20 cellular contexts compared by ENCODE assay signal in genomic region chr2:119005565-119005964, GRCh38.
"Had no signal": no experiment of that assay in that cellular context is flagged by ENCODE, and none has a peak within 500 bp of the region (broad histone marks: within the 10 kb centered on the region; RNA-seq: fewer than 3 reads in every experiment).

No MANE protein-coding gene starts in this region.

- H3K4me1 ChIP-seq: esophagus squamous epithelium, gastrocnemius medialis, tibial nerve had no signal

- H3K4me3 ChIP-seq: coronary artery, esophagus squamous epithelium, gastrocnemius medialis, ovary, tibial nerve had no signal

- H3K36me3 ChIP-seq: esophagus squamous epithelium, gastrocnemius medialis, ovary, tibial nerve had no signal

- H3K9me3 Mint-ChIP-seq: activated naive CD4-positive, alpha-beta T cell treated with anti-CD3 and anti-CD28 coated beads, Interleukin-2, amount 10 ng/mL, durations not matched to agents 7 days and 5 days; natural killer cell had no signal

- H3K4me3 Mint-ChIP-seq: activated naive CD4-positive, alpha-beta T cell treated with anti-CD3 and anti-CD28 coated beads, Interleukin-2, amount 10 ng/mL, durations not matched to agents 7 days and 5 days; activated T-cell treated with anti-CD3 and anti-CD28 coated beads, Interleukin-2, amount 50 U/mL, for 72 hours; endodermal cell; mesothelial cell of epicardium; natural killer cell; stimulated activated naive CD8-positive, alpha-beta T cell treated with anti-CD3 and anti-CD28 coated beads, Interleukin-15, Interleukin-2, amounts not matched to agents 100 ng/mL and 50 ng/mL, for 24 hours had no signal

- H3K27me3 ChIP-seq: gastrocnemius medialis, ovary had no signal

- ATAC-seq: activated T-cell treated with anti-CD3 and anti-CD28 coated beads, Interleukin-2, amount 50 U/mL, for 72 hours; gastrocnemius medialis; left ventricle myocardium superior; natural killer cell; right cardiac atrium had no signal

- H3K4me1 Mint-ChIP-seq: activated naive CD4-positive, alpha-beta T cell treated with anti-CD3 and anti-CD28 coated beads, Interleukin-2, amount 10 ng/mL, durations not matched to agents 7 days and 5 days; endodermal cell; mesothelial cell of epicardium; natural killer cell had no signal

- H3K27ac ChIP-seq: coronary artery, esophagus squamous epithelium, gastrocnemius medialis, ovary, tibial nerve had no signal

- DNase-seq: activated CD4-positive, alpha-beta T cell treated with anti-CD3 and anti-CD28 coated beads for 1 hour; activated effector memory CD4-positive, alpha-beta T cell treated with anti-CD3 and anti-CD28 coated beads, Interleukin-2, amount 50 U/mL, for 16 hours; activated naive CD4-positive, alpha-beta T cell treated with anti-CD3 and anti-CD28 coated beads, Interleukin-2, amount 10 ng/mL, durations not matched to agents 7 days and 5 days; activated T-cell treated with anti-CD3 and anti-CD28 coated beads, Interleukin-2, amount 50 U/mL, for 72 hours; cerebellar nuclear complex; endodermal cell; esophagus squamous epithelium; gastrocnemius medialis; hypothalamus; left ventricle myocardium superior; natural killer cell; ovary; right cardiac atrium; stimulated activated CD4-positive, alpha-beta T cell treated with anti-CD3 and anti-CD28 coated beads, Interleukin-12 subunit alpha, Interleukin-12 subunit beta, amount 100 ng/mL, for 4 hours; stimulated activated CD4-positive, alpha-beta T cell treated with anti-CD3 and anti-CD28 coated beads, Interleukin-4, amount 100 ng/mL, for 4 hours; T-helper 1 cell had no signal

- H3K36me3 Mint-ChIP-seq: activated naive CD4-positive, alpha-beta T cell treated with anti-CD3 and anti-CD28 coated beads, Interleukin-2, amount 10 ng/mL, durations not matched to agents 7 days and 5 days; mesothelial cell of epicardium; natural killer cell had no signal

- H3K9me3 ChIP-seq: esophagus squamous epithelium, gastrocnemius medialis, ovary had no signal

- H3K27ac Mint-ChIP-seq: activated naive CD4-positive, alpha-beta T cell treated with anti-CD3 and anti-CD28 coated beads, Interleukin-2, amount 10 ng/mL, durations not matched to agents 7 days and 5 days; activated T-cell treated with anti-CD3 and anti-CD28 coated beads, Interleukin-2, amount 50 U/mL, for 72 hours; endodermal cell; mesothelial cell of epicardium; natural killer cell; stimulated activated naive CD8-positive, alpha-beta T cell treated with anti-CD3 and anti-CD28 coated beads, Interleukin-15, Interleukin-2, amounts not matched to agents 100 ng/mL and 50 ng/mL, for 24 hours had no signal
